In genomic region chr11:100190395-100190794, GRCh38 we compare ENCODE assay signal across 27 cellular contexts.
"Had no signal": no experiment of that assay in that cellular context is flagged by ENCODE, and none has a peak within 500 bp of the region (broad histone marks: within the 10 kb centered on the region; RNA-seq: fewer than 3 reads in every experiment).

No MANE protein-coding gene starts in this region.

- H3K4me1 ChIP-seq: SJCRH30 had no signal

- H3K9me3 ChIP-seq: SJCRH30 had no signal

- H3K36me3 ChIP-seq: brain microvascular endothelial cell, SJCRH30, WERI-Rb-1 had no signal

- H3K27ac ChIP-seq: brain microvascular endothelial cell, SJCRH30, SK-N-MC, WERI-Rb-1 had no signal

- H3K4me3 ChIP-seq: SJCRH30, SK-N-MC had no signal

- DNase-seq: activated CD4-positive, alpha-beta T cell treated with anti-CD3 and anti-CD28 coated beads for 1 hour; activated CD4-positive, alpha-beta T cell treated with anti-CD3 and anti-CD28 coated beads for 48 hours; activated CD4-positive, alpha-beta T cell treated with anti-CD3 and anti-CD28 coated beads, Interleukin-2, amount 50 U/mL, for 4 hours; activated CD4-positive, CD25-positive, alpha-beta regulatory T cell; activated CD8-positive, alpha-beta T cell treated with anti-CD3 and anti-CD28 coated beads for 36 hours; activated effector memory CD4-positive, alpha-beta T cell treated with anti-CD3 and anti-CD28 coated beads, Interleukin-2, amount 50 U/mL, for 16 hours; activated naive CD4-positive, alpha-beta T cell; activated naive CD4-positive, alpha-beta T cell treated with anti-CD3 and anti-CD28 coated beads, Interleukin-2, amount 50 U/mL, for 16 hours; activated naive CD8-positive, alpha-beta T cell treated with anti-CD3 and anti-CD28 coated beads for 36 hours; activated T-cell treated with anti-CD3 and anti-CD28 coated beads, Interleukin-2, amount 50 U/mL, for 1 hour; activated T-cell treated with anti-CD3 and anti-CD28 coated beads, Interleukin-2, amount 50 U/mL, for 72 hours; amniotic stem cell; aorta; brain microvascular endothelial cell; central memory CD4-positive, alpha-beta T cell; NCI-H187 treated with DMSO at 0.1 percent for 48 hours; NCI-H2081; NCI-H345; NCI-H524 treated with DMSO at 0.1 percent for 48 hours; NCI-H82; SHP77; SJCRH30; T1000; WERI-Rb-1 had no signal

- H3K27me3 ChIP-seq: brain microvascular endothelial cell, SJCRH30 had no signal

- ATAC-seq: activated CD8-positive, alpha-beta T cell treated with anti-CD3 and anti-CD28 coated beads for 36 hours; activated T-cell treated with anti-CD3 and anti-CD28 coated beads, Interleukin-2, amount 50 U/mL, for 72 hours; activated T-helper 17 cell treated with anti-CD3 and anti-CD28 coated beads, Interleukin-2, amount 50 U/mL, for 72 hours; Panc1 had no signal
